Comparison of ENCODE assay signal across 2 cellular contexts in the genomic region with DNA sequence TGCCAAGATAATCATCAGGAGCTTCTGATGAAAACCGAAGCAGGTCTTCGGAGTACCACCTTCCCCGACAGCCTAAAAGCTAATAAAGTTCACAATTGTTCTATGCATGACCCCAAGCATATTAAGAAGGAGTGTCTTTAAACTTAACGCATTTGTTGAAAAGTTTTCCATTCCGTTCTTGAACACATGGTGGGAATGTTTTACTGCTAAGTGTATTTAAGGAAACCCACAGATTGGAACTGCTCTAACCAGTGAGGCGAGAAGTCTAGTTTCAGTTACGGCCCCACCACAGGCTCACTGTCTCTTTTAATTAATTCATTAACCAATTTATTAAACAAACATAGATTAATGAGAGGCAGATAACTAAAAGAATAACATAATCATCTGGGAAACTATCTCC.
TF ChIP-seq lines count a peak whose summit lies in the region.

No MANE protein-coding gene starts in this region.

TF ChIP-seq in SK-N-SH, 30 proteins besides CTCF, POLR2A, EP300 and RAD21 (continued from another document):
- no peak for TF ChIP-seq FOXM1 (IDR thresholded peaks at IDR 0.05; ENCODE audit: low read depth)
- TF ChIP-seq, protein P1, sequence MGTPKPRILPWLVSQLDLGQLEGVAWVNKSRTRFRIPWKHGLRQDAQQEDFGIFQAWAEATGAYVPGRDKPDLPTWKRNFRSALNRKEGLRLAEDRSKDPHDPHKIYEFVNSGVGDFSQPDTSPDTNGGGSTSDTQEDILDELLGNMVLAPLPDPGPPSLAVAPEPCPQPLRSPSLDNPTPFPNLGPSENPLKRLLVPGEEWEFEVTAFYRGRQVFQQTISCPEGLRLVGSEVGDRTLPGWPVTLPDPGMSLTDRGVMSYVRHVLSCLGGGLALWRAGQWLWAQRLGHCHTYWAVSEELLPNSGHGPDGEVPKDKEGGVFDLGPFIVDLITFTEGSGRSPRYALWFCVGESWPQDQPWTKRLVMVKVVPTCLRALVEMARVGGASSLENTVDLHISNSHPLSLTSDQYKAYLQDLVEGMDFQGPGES (IDR thresholded peaks at IDR 0.05; ENCODE audit: low read depth, low read length), result no peak
- TF ChIP-seq, protein P2, sequence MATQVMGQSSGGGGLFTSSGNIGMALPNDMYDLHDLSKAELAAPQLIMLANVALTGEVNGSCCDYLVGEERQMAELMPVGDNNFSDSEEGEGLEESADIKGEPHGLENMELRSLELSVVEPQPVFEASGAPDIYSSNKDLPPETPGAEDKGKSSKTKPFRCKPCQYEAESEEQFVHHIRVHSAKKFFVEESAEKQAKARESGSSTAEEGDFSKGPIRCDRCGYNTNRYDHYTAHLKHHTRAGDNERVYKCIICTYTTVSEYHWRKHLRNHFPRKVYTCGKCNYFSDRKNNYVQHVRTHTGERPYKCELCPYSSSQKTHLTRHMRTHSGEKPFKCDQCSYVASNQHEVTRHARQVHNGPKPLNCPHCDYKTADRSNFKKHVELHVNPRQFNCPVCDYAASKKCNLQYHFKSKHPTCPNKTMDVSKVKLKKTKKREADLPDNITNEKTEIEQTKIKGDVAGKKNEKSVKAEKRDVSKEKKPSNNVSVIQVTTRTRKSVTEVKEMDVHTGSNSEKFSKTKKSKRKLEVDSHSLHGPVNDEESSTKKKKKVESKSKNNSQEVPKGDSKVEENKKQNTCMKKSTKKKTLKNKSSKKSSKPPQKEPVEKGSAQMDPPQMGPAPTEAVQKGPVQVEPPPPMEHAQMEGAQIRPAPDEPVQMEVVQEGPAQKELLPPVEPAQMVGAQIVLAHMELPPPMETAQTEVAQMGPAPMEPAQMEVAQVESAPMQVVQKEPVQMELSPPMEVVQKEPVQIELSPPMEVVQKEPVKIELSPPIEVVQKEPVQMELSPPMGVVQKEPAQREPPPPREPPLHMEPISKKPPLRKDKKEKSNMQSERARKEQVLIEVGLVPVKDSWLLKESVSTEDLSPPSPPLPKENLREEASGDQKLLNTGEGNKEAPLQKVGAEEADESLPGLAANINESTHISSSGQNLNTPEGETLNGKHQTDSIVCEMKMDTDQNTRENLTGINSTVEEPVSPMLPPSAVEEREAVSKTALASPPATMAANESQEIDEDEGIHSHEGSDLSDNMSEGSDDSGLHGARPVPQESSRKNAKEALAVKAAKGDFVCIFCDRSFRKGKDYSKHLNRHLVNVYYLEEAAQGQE (IDR thresholded peaks at IDR 0.05; ENCODE audit: low read depth, low read length), result no peak

TF ChIP-seq in SK-N-SH treated with all-trans-retinoic acid at 6 μM for 48 hours, 23 proteins besides CTCF, POLR2A, EP300 and RAD21 (continued from another document):
- TF ChIP-seq, protein P3, sequence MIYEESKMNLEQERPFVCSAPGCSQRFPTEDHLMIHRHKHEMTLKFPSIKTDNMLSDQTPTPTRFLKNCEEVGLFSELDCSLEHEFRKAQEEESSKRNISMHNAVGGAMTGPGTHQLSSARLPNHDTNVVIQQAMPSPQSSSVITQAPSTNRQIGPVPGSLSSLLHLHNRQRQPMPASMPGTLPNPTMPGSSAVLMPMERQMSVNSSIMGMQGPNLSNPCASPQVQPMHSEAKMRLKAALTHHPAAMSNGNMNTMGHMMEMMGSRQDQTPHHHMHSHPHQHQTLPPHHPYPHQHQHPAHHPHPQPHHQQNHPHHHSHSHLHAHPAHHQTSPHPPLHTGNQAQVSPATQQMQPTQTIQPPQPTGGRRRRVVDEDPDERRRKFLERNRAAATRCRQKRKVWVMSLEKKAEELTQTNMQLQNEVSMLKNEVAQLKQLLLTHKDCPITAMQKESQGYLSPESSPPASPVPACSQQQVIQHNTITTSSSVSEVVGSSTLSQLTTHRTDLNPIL (CRISPR knock-in tag; IDR thresholded peaks at IDR 0.05; ENCODE audit: low read depth), result no peak
- TF ChIP-seq, protein P4, sequence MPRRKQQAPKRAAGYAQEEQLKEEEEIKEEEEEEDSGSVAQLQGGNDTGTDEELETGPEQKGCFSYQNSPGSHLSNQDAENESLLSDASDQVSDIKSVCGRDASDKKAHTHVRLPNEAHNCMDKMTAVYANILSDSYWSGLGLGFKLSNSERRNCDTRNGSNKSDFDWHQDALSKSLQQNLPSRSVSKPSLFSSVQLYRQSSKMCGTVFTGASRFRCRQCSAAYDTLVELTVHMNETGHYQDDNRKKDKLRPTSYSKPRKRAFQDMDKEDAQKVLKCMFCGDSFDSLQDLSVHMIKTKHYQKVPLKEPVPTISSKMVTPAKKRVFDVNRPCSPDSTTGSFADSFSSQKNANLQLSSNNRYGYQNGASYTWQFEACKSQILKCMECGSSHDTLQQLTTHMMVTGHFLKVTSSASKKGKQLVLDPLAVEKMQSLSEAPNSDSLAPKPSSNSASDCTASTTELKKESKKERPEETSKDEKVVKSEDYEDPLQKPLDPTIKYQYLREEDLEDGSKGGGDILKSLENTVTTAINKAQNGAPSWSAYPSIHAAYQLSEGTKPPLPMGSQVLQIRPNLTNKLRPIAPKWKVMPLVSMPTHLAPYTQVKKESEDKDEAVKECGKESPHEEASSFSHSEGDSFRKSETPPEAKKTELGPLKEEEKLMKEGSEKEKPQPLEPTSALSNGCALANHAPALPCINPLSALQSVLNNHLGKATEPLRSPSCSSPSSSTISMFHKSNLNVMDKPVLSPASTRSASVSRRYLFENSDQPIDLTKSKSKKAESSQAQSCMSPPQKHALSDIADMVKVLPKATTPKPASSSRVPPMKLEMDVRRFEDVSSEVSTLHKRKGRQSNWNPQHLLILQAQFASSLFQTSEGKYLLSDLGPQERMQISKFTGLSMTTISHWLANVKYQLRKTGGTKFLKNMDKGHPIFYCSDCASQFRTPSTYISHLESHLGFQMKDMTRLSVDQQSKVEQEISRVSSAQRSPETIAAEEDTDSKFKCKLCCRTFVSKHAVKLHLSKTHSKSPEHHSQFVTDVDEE (CRISPR knock-in tag; IDR thresholded peaks at IDR 0.05), result no peak
- TF ChIP-seq PPARA (CRISPR knock-in tag; IDR thresholded peaks at IDR 0.05; ENCODE audit: borderline replicate concordance) (no peak), OSR1 (CRISPR knock-in tag; IDR thresholded peaks at IDR 0.05) (no peak), BACH2 (CRISPR knock-in tag; IDR thresholded peaks at IDR 0.05; ENCODE audit: borderline replicate concordance) (no peak), CSDC2 (CRISPR knock-in tag; IDR thresholded peaks at IDR 0.05) (no peak)
